Comparison of ENCODE assay signal across 1 cellular context in the genomic region with DNA sequence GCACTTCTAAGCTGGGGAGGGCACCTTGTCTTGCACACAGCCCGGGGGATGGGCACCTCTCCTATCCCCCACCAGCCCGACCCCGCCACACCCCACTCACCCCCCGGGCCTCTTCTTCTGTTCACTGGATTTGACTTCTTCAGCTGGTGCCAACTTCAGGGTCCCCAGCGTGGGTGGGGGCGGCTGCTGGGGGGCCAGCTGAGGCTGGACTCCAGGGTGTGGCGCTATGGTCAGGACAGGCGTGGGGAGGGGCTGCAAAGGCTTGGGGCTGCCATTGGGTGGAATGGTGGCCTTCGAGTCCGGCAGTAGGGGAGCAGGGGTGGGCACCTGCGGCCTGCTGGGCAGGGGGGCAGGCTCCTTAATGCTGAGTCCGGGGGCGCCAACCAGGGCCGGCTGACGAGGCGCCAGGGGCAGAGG.
TF ChIP-seq lines count a peak whose summit lies in the region.

No MANE protein-coding gene starts in this region.

TF ChIP-seq in liver, 16 proteins besides CTCF, POLR2A, EP300 and RAD21 (continued from another document):
- TF ChIP-seq, protein P1, sequence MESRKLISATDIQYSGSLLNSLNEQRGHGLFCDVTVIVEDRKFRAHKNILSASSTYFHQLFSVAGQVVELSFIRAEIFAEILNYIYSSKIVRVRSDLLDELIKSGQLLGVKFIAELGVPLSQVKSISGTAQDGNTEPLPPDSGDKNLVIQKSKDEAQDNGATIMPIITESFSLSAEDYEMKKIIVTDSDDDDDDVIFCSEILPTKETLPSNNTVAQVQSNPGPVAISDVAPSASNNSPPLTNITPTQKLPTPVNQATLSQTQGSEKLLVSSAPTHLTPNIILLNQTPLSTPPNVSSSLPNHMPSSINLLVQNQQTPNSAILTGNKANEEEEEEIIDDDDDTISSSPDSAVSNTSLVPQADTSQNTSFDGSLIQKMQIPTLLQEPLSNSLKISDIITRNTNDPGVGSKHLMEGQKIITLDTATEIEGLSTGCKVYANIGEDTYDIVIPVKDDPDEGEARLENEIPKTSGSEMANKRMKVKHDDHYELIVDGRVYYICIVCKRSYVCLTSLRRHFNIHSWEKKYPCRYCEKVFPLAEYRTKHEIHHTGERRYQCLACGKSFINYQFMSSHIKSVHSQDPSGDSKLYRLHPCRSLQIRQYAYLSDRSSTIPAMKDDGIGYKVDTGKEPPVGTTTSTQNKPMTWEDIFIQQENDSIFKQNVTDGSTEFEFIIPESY (IDR thresholded peaks at IDR 0.05): no peak
